In genomic region chr13:84127597-84128128, GRCh38 we compare ENCODE assay signal across 14 cellular contexts.
DNase-seq lines count a peak whose midpoint lies in the region; ATAC-seq and TF ChIP-seq lines count a peak whose summit lies in the region.
"Had no signal": no experiment of that assay in that cellular context is flagged by ENCODE, and none has a peak within 500 bp of the region (broad histone marks: within the 10 kb centered on the region; RNA-seq: fewer than 3 reads in every experiment).

No MANE protein-coding gene starts in this region.

- no peak overlapping the region for H3K4me3 Mint-ChIP-seq in natural killer cell treated with Interleukin-12 subunit alpha and Interleukin-12 subunit beta and Interleukin-15 and Interleukin-18, amount 100 ng/mL, for 72 hours
- H3K4me3 Mint-ChIP-seq in natural killer cell (no peak overlapping the region), chondrocyte (ENCODE audit: unreplicated experiment) (no peak overlapping the region)
- H3K4me3 Mint-ChIP-seq: B cell; CD8-positive, alpha-beta T cell had no signal

- no peak overlapping the region for H2AK5ac ChIP-seq in mesenchymal stem cell (ENCODE audit: low read length, severe bottlenecking)

- no peak overlapping the region for H2BK5ac ChIP-seq in mesenchymal stem cell (ENCODE audit: low read depth, low read length, poor library complexity, severe bottlenecking)

- peaks cover 3% of the 10 kb centered on the region for H3K4me1 ChIP-seq in mesenchymal stem cell (ENCODE audit: control insufficient read depth, insufficient read depth, low read depth, low read length)
- H3K4me1 ChIP-seq in aorta (ENCODE audit: control insufficient read depth in 1 of 2, insufficient read depth in 2 of 2, low read length in 2 of 2) = no peaks in the 10 kb centered on the region
- no peaks in the 10 kb centered on the region for H3K4me1 ChIP-seq in SJCRH30
- H3K4me1 ChIP-seq: BLaER1 treated with 17β-estradiol and CSF1 and Interleukin-3, amounts not matched to agents 10 nM and 100 nM had no signal

- H3K9ac ChIP-seq in mesenchymal stem cell (ENCODE audit: low read length) = no peak overlapping the region
- H3K9ac ChIP-seq: BLaER1 treated with 17β-estradiol and CSF1 and Interleukin-3, amounts not matched to agents 10 nM and 100 nM; GM23248 had no signal

- H3K27me3 ChIP-seq in mesenchymal stem cell (ENCODE audit: control insufficient read depth in 1 of 2, insufficient read depth in 1 of 2, low read length in 2 of 2) (no peaks in the 10 kb centered on the region), aorta (ENCODE audit: control insufficient read depth in 1 of 2, insufficient read depth in 2 of 2, low read length in 1 of 2) (no peaks in the 10 kb centered on the region), SJCRH30 (no peaks in the 10 kb centered on the region)
- H3K27me3 ChIP-seq: BLaER1 treated with 17β-estradiol and CSF1 and Interleukin-3, amounts not matched to agents 10 nM and 100 nM had no signal

- H3K4me2 ChIP-seq in mesenchymal stem cell (ENCODE audit: low read length, poor library complexity, severe bottlenecking) = no peak overlapping the region
- H3K4me2 ChIP-seq: BLaER1 treated with 17β-estradiol and CSF1 and Interleukin-3, amounts not matched to agents 10 nM and 100 nM had no signal

- peak overlapping the region; percentile 77 to 92 for H3K27ac Mint-ChIP-seq in natural killer cell treated with Interleukin-12 subunit alpha and Interleukin-12 subunit beta and Interleukin-15 and Interleukin-18, amount 100 ng/mL, for 72 hours
- peak overlapping the region in 1 of 2 donors; percentile 79 for H3K27ac Mint-ChIP-seq in natural killer cell
- H3K27ac Mint-ChIP-seq in chondrocyte (ENCODE audit: unreplicated experiment) = no peak overlapping the region
- H3K27ac Mint-ChIP-seq: B cell; CD8-positive, alpha-beta T cell had no signal

- no peaks in the 10 kb centered on the region for H3K36me3 Mint-ChIP-seq in natural killer cell treated with Interleukin-12 subunit alpha and Interleukin-12 subunit beta and Interleukin-15 and Interleukin-18, amount 100 ng/mL, for 72 hours
- H3K36me3 Mint-ChIP-seq in natural killer cell = no peaks in the 10 kb centered on the region
- no peaks in the 10 kb centered on the region for H3K36me3 Mint-ChIP-seq in chondrocyte (ENCODE audit: low read depth)
- H3K36me3 Mint-ChIP-seq: CD8-positive, alpha-beta T cell had no signal

- H2BK15ac ChIP-seq in mesenchymal stem cell (ENCODE audit: low read depth, poor library complexity, severe bottlenecking) = no peak overlapping the region

- H3K27ac ChIP-seq in mesenchymal stem cell (ENCODE audit: low read length, poor library complexity, severe bottlenecking) = no peak overlapping the region
- no peak overlapping the region for H3K27ac ChIP-seq in aorta (ENCODE audit: low read depth in 1 of 2, low read length in 2 of 2)
- H3K27ac ChIP-seq in SJCRH30 = no peak overlapping the region
- H3K27ac ChIP-seq: BLaER1 treated with 17β-estradiol and CSF1 and Interleukin-3, amounts not matched to agents 10 nM and 100 nM; GM23248 had no signal

- intact Hi-C loops in natural killer cell (cut with micrococcal nuclease) = no loop called here
- intact Hi-C loops in aorta (cut with DNase I) = no loop called here

- peaks cover 9 to 12% of the 10 kb centered on the region in 2 donors for H3K4me1 Mint-ChIP-seq in natural killer cell treated with Interleukin-12 subunit alpha and Interleukin-12 subunit beta and Interleukin-15 and Interleukin-18, amount 100 ng/mL, for 72 hours (ENCODE audit: low read depth in 2 of 2)
- H3K4me1 Mint-ChIP-seq in natural killer cell = peaks cover 11 to 15% of the 10 kb centered on the region in 2 donors
- no peaks in the 10 kb centered on the region for H3K4me1 Mint-ChIP-seq in chondrocyte (ENCODE audit: low read depth)
- H3K4me1 Mint-ChIP-seq: B cell had no signal

- H4K8ac ChIP-seq in mesenchymal stem cell (ENCODE audit: low read length) = no peak overlapping the region

- ATAC-seq in natural killer cell treated with Interleukin-12 subunit alpha and Interleukin-12 subunit beta and Interleukin-15 and Interleukin-18, amount 100 ng/mL, for 72 hours = no peak
- ATAC-seq in natural killer cell = no peak
- peak; percentile 38 for ATAC-seq in aorta (ENCODE audit: low FRiP score)
- ATAC-seq in GM21360 (IDR thresholded peaks at IDR 0.05; ENCODE audit: unreplicated experiment) = no peak

- H3K9me3 Mint-ChIP-seq in natural killer cell treated with Interleukin-12 subunit alpha and Interleukin-12 subunit beta and Interleukin-15 and Interleukin-18, amount 100 ng/mL, for 72 hours = no peaks in the 10 kb centered on the region
- H3K9me3 Mint-ChIP-seq in natural killer cell = no peaks in the 10 kb centered on the region
- no peaks in the 10 kb centered on the region for H3K9me3 Mint-ChIP-seq in chondrocyte (ENCODE audit: low read depth)
- H3K9me3 Mint-ChIP-seq: CD8-positive, alpha-beta T cell had no signal

- WGBS in mesenchymal stem cell = 94% methylated on average over 6 of the region's 8 CpGs
- WGBS in aorta, 2 donors = 96 to 97% methylated on average over 8 of the region's 8 CpGs

- H3K14ac ChIP-seq in mesenchymal stem cell (ENCODE audit: low read length in 2 of 2) = no peak overlapping the region

- H3K4ac ChIP-seq in mesenchymal stem cell (ENCODE audit: low read depth in 1 of 2, low read length in 2 of 2) = no peak overlapping the region

- no peak overlapping the region for H2BK12ac ChIP-seq in mesenchymal stem cell (ENCODE audit: low read length in 2 of 2)

- no peak overlapping the region for H3K23ac ChIP-seq in mesenchymal stem cell (ENCODE audit: low read length in 2 of 2)

- no peak overlapping the region for H3K18ac ChIP-seq in mesenchymal stem cell (ENCODE audit: low read depth in 1 of 2, low read length in 2 of 2)

- no peak for TF ChIP-seq CTCF in natural killer cell (IDR thresholded peaks at IDR 0.05)
- TF ChIP-seq CTCF in chondrocyte (IDR thresholded peaks at IDR 0.05) = no peak

- DNase-seq in natural killer cell treated with Interleukin-12 subunit alpha and Interleukin-12 subunit beta and Interleukin-15 and Interleukin-18, amount 100 ng/mL, for 72 hours (ENCODE audit: low spot score) = no peak
- DNase-seq in natural killer cell (no peak), chondrocyte (ENCODE audit: low spot score) (peak; percentile 63), mesenchymal stem cell (no peak), aorta (peak in 1 of 2 donors; percentile 46), SJCRH30 (no peak), ureter (ENCODE audit: low spot score) (no peak)
- DNase-seq: CD8-positive, alpha-beta T cell; GM23248; HCEC 1CT; IMR-90 had no signal

- H3K4me3 ChIP-seq in mesenchymal stem cell (ENCODE audit: insufficient read depth in 1 of 2, low read depth in 1 of 2, low read length in 2 of 2) = no peak overlapping the region
- H3K4me3 ChIP-seq in aorta (ENCODE audit: low read length in 2 of 2) = no peak overlapping the region
- H3K4me3 ChIP-seq in SJCRH30 = no peak overlapping the region
- H3K4me3 ChIP-seq: BLaER1 treated with 17β-estradiol and CSF1 and Interleukin-3, amounts not matched to agents 10 nM and 100 nM; GM23248 had no signal

- H4K91ac ChIP-seq in mesenchymal stem cell (ENCODE audit: low read length) = no peak overlapping the region

- H3K9me3 ChIP-seq in mesenchymal stem cell (ENCODE audit: control insufficient read depth, low read length) (no peaks in the 10 kb centered on the region), aorta (ENCODE audit: control insufficient read depth, low read length) (no peaks in the 10 kb centered on the region), SJCRH30 (replicated peaks) (no peaks in the 10 kb centered on the region)

- H2AFZ ChIP-seq in mesenchymal stem cell (ENCODE audit: low read depth, low read length) = peak overlapping the region; percentile 11
- H2AFZ ChIP-seq: GM23248 had no signal

- no peaks in the 10 kb centered on the region for H3K79me1 ChIP-seq in mesenchymal stem cell (replicated peaks; ENCODE audit: low read length, poor library complexity, severe bottlenecking)

- peaks cover 0 to 3% of the 10 kb centered on the region in 2 experiments for H3K36me3 ChIP-seq in mesenchymal stem cell (ENCODE audit: control insufficient read depth in 1 of 2, insufficient read depth in 2 of 2, low read depth in 1 of 2, low read length in 2 of 2)
- no peaks in the 10 kb centered on the region for H3K36me3 ChIP-seq in aorta (ENCODE audit: control insufficient read depth in 1 of 2, insufficient read depth in 2 of 2, low read length in 1 of 2)
- H3K36me3 ChIP-seq in SJCRH30 = no peaks in the 10 kb centered on the region
- H3K36me3 ChIP-seq: BLaER1 treated with 17β-estradiol and CSF1 and Interleukin-3, amounts not matched to agents 10 nM and 100 nM had no signal

- H2BK120ac ChIP-seq in mesenchymal stem cell (ENCODE audit: low read depth, low read length) = no peak overlapping the region

- H3K27me3 Mint-ChIP-seq in natural killer cell treated with Interleukin-12 subunit alpha and Interleukin-12 subunit beta and Interleukin-15 and Interleukin-18, amount 100 ng/mL, for 72 hours = no peaks in the 10 kb centered on the region
- H3K27me3 Mint-ChIP-seq in natural killer cell (ENCODE audit: low read depth in 2 of 2) = no peaks in the 10 kb centered on the region
- no peaks in the 10 kb centered on the region for H3K27me3 Mint-ChIP-seq in chondrocyte (ENCODE audit: low read depth)
- H3K27me3 Mint-ChIP-seq: B cell had no signal
